8 cellular contexts compared by ENCODE assay signal in the genomic region with DNA sequence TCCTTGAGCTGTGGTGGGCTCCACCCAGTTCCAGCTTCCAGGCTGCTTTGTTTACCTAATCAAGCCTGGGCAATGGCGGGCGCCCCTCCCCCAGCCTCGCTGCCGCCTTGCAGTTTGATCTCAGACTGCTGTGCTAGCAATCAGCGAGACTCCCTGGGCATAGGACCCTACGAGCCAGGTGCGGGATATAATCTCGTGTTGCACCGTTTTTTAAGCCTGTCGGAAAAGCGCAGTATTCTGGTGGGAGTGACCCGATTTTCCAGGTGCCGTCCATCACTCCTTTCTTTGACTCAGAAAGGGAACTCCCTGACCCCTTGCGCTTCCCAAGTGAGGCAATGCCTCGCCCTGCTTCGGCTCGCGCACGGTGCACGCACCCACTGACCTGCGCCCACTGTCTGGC.
DNase-seq lines count a peak whose midpoint lies in the region; FAIRE-seq and TF ChIP-seq lines count a peak whose summit lies in the region.
"Not testable (repeated sequence)": the region's sequence is repeated elsewhere in the genome, so short reads cannot be mapped to it uniquely, and the experiment has no call there.

No MANE protein-coding gene starts in this region.

- H2BK120ac ChIP-seq in H1 (replicated peaks; ENCODE audit: low read depth, low read length) = not testable (repeated sequence)

- not testable (repeated sequence) for H2AK5ac ChIP-seq in H1 (ENCODE audit: low read depth, low read length)

- H3K4me3 ChIP-seq in HUES48 (ENCODE audit: low read depth, low read length) (peak overlapping the region; percentile 57; the same call in 1 of the 2 replicates), NT2/D1 (ENCODE audit: insufficient read length, low read depth) (peak overlapping the region; percentile 43), H1 (ENCODE audit: extremely low read depth in 1 of 4, insufficient read depth in 2 of 4, low read depth in 3 of 4, low read length in 4 of 4) (peak overlapping the region in 2 of 4 experiments; percentile 37 to 49; a peak in 2 of 8 replicates), iPS-20b (ENCODE audit: low read length) (peak overlapping the region; percentile 40; the same call in 1 of the 2 replicates), smooth muscle cell (peak overlapping the region; percentile 40)

- peak; percentile 8 for DNase-seq in DMS53 treated with DMSO at 0.1 percent for 48 hours (lab: John Stamatoyannopoulos, UW; ENCODE audit: unreplicated experiment)
- DNase-seq in NCI-H1417 (lab: John Stamatoyannopoulos, UW) = peak in 2 of 3 experiments; percentile 37 to 64
- DNase-seq in NCI-H526 (lab: John Stamatoyannopoulos, UW) = peak; percentile 50 to 65
- DNase-seq in NT2/D1 (ENCODE audit: low read depth, low spot score); smooth muscle cell (lab: John Stamatoyannopoulos, UW; ENCODE audit: unreplicated experiment): not testable (repeated sequence)
- DNase-seq in H1 (ENCODE audit: low read depth in 1 of 2, low spot score in 2 of 2) = peak in 1 of 2 experiments; percentile 59

- not testable (repeated sequence) for H3K9me3 ChIP-seq in HUES48 (ENCODE audit: control insufficient read depth, insufficient read depth, low read length); NT2/D1 (ENCODE audit: insufficient read depth, low read length); H1 (ENCODE audit: insufficient read depth in 2 of 2, low read depth in 1 of 2, low read length in 1 of 2); iPS-20b (ENCODE audit: insufficient read depth, low read depth, low read length); smooth muscle cell (replicated peaks; ENCODE audit: low read depth)

- not testable (repeated sequence) for H3K27me3 ChIP-seq in HUES48 (ENCODE audit: control insufficient read depth, insufficient read depth, low read length); NT2/D1 (ENCODE audit: insufficient read depth, insufficient read length); H1 (replicated peaks in 1 of 4; ENCODE audit: control insufficient read depth in 3 of 4, extremely low read depth in 1 of 4, insufficient read depth in 3 of 4, low read length in 3 of 4); iPS-20b (ENCODE audit: insufficient read depth, low read length); smooth muscle cell (ENCODE audit: low read depth)

- not testable (repeated sequence) for H3K18ac ChIP-seq in H1 (ENCODE audit: extremely low read depth, low read length)

- H3K23me2 ChIP-seq in H1 (ENCODE audit: low read depth, low read length) = not testable (repeated sequence)

- peak overlapping the region; percentile 21; the same call in 1 of the 2 replicates for H3K9ac ChIP-seq in HUES48 (ENCODE audit: low read depth, low read length)
- not testable (repeated sequence) for H3K9ac ChIP-seq in NT2/D1 (ENCODE audit: insufficient read length, low read depth); iPS-20b (ENCODE audit: low read depth, low read length); smooth muscle cell (ENCODE audit: low read depth)
- peak overlapping the region in 1 of 4 experiments; percentile 50; a peak in 1 of 7 replicates for H3K9ac ChIP-seq in H1 (replicated peaks in 1 of 4; ENCODE audit: extremely low read depth in 1 of 4, low read depth in 3 of 4, low read length in 3 of 4)

- TF ChIP-seq RAD21 in H1 (IDR thresholded peaks at IDR 0.05 in 1 of 2, conservative IDR thresholded peaks at IDR 0.05 in 1 of 2; ENCODE audit: low read depth in 2 of 2, low read length in 2 of 2) = not testable (repeated sequence)

- H3K79me2 ChIP-seq in H1 (ENCODE audit: control insufficient read depth in 1 of 2, insufficient read depth in 2 of 2, low read length in 2 of 2); smooth muscle cell (ENCODE audit: low read depth): not testable (repeated sequence)

- H3K14ac ChIP-seq in H1 (ENCODE audit: insufficient read length) = not testable (repeated sequence)

- peak overlapping the region; percentile 33 to 59; a peak in 2 of 4 replicates for H3K4me2 ChIP-seq in H1 (ENCODE audit: insufficient read depth in 1 of 2, low read depth in 2 of 2, low read length in 2 of 2)
- not testable (repeated sequence) for H3K4me2 ChIP-seq in smooth muscle cell

- TF ChIP-seq CTCF in H1 (IDR thresholded peaks at IDR 0.05; ENCODE audit: control extremely low read depth in 1 of 3, insufficient read depth in 1 of 3, low read depth in 1 of 3, low read length in 3 of 3); smooth muscle cell (IDR thresholded peaks at IDR 0.05; ENCODE audit: borderline replicate concordance, insufficient read depth, poor library complexity, severe bottlenecking): not testable (repeated sequence)

- H3K56ac ChIP-seq in H1 (replicated peaks; ENCODE audit: insufficient read length, low read depth, low read length) = not testable (repeated sequence)

- H2BK5ac ChIP-seq in H1 (ENCODE audit: low read depth, low read length) = not testable (repeated sequence)

- H2BK20ac ChIP-seq in H1 (ENCODE audit: low read length) = not testable (repeated sequence)

- CTCF ChIA-PET in H1 (lab: Charles Lee; ENCODE audit: partially characterized antibody) = not testable (repeated sequence)

- H3K23ac ChIP-seq in H1 (ENCODE audit: insufficient read length) = not testable (repeated sequence)

- not testable (repeated sequence) for H3K4ac ChIP-seq in H1 (replicated peaks; ENCODE audit: insufficient read length, low read depth, low read length)

- 60% methylated on average over 13 of the region's 21 CpGs; no CpG with 5 or more reads in 1 of the 2 experiments for WGBS in H1 (ENCODE audit: extremely low coverage in 1 of 2, insufficient coverage in 1 of 2, insufficient read length in 1 of 2, insufficient replicate concordance in 2 of 2, low coverage in 1 of 2, low lambda C conversion rate in 2 of 2, missing lambda C conversion rate in 1 of 2), 2 experiments
- WGBS in smooth muscle cell (ENCODE audit: low lambda C conversion rate) = 51% methylated on average over 13 of the region's 21 CpGs

- peak overlapping the region; percentile 53; the same call in 1 of the 2 replicates for H2AFZ ChIP-seq in H1 (ENCODE audit: low read length)
- H2AFZ ChIP-seq in smooth muscle cell (ENCODE audit: low read depth) = not testable (repeated sequence)

- H4K8ac ChIP-seq in H1 (ENCODE audit: extremely low read depth, insufficient read depth, low read length) = not testable (repeated sequence)

- not testable (repeated sequence) for H2BK15ac ChIP-seq in H1 (ENCODE audit: low read length)

- not testable (repeated sequence) for H3K79me1 ChIP-seq in H1 (ENCODE audit: low read depth, low read length)

- H3K36me3 ChIP-seq in HUES48 (ENCODE audit: control insufficient read depth, insufficient read depth, low read length); NT2/D1 (ENCODE audit: insufficient read depth, insufficient read length, low read length); H1 (ENCODE audit: control insufficient read depth in 2 of 4, insufficient read depth in 4 of 4, low read length in 3 of 4); iPS-20b (ENCODE audit: insufficient read depth, low read depth, low read length); smooth muscle cell (ENCODE audit: low read depth): not testable (repeated sequence)

- not testable (repeated sequence) for H4K20me1 ChIP-seq in H1 (replicated peaks in 1 of 2; ENCODE audit: control insufficient read depth in 1 of 2, insufficient read depth in 2 of 2, low read length in 2 of 2); smooth muscle cell (ENCODE audit: low read depth)

- not testable (repeated sequence) for FAIRE-seq in H1 (lab: Jason Lieb, UNC)

- H4K91ac ChIP-seq in H1 (replicated peaks; ENCODE audit: insufficient read length, low read length) = not testable (repeated sequence)

- not testable (repeated sequence) for TF ChIP-seq EP300 in H1 (IDR thresholded peaks at IDR 0.05; ENCODE audit: borderline replicate concordance in 1 of 2, low read depth in 2 of 2, low read length in 2 of 2)

- H2BK12ac ChIP-seq in H1 (ENCODE audit: low read depth, low read length) = not testable (repeated sequence)

- POLR2A ChIA-PET in H1 (lab: Charles Lee; ENCODE audit: partially characterized antibody) = interaction anchor here (0.6 kb wide), 1 partner anchor 15 kb away, joined by 3 read pairs; no protein-coding TSS in a partner anchor

- H3F3A ChIP-seq in smooth muscle cell (ENCODE audit: low read depth) = not testable (repeated sequence)

- not testable (repeated sequence) for H4K5ac ChIP-seq in H1 (ENCODE audit: insufficient read length, low read depth, low read length)

- H3K27ac ChIP-seq in HUES48 (ENCODE audit: low read depth, low read length); H1 (ENCODE audit: low read depth, low read length); iPS-20b (ENCODE audit: low read length); smooth muscle cell (ENCODE audit: low read depth): not testable (repeated sequence)

- TF ChIP-seq POLR2A in H1 (IDR thresholded peaks at IDR 0.05; ENCODE audit: control extremely low read depth in 1 of 2, low read depth in 2 of 2, low read length in 2 of 2) = not testable (repeated sequence)

- H3K4me1 ChIP-seq in HUES48 (ENCODE audit: control insufficient read depth, insufficient read depth, low read length); NT2/D1 (ENCODE audit: insufficient read depth, insufficient read length); H1 (replicated peaks in 1 of 4; ENCODE audit: control insufficient read depth in 3 of 4, insufficient read depth in 4 of 4, low read length in 3 of 4); iPS-20b (ENCODE audit: insufficient read depth, low read length); smooth muscle cell (ENCODE audit: low read depth): not testable (repeated sequence)
